In the genomic region with DNA sequence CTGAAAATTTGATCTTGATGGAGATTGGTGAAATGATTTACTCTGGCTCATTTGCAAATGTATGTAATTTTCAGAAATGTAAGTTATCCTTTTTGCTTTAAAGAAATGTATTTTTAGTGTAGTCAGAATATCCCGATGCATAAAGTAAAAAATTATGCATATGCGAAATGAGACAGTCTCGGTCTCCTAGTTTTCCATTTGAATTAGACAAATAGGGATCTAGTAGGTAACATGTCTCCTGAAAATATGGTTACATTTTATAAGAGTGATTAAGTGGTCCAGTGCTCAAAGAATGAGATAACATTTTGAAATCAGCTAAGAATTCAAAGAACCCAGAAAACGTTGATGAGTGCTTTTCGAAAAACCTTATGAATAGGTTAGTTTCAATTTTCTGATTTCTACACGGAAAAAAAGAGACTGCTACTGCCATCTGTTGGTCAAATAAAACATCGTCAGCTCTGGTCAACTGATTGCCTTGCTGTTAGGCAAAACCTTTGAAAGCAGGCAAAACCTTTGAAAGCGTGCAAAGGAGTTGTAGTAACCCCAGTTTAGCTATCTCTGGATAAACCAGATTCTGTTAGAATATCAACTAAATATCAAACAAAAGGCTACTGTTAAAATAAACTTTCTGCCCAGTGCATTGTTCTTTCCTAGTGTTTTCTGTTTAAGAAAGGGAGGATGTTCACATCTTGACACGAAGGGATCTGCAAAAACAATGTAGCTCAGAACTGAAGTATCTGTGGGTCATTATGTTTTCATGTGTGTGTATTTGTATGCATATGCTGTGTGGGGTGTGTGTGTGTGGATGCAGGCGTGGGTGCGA, we compare ENCODE assay signal across 8 cellular contexts. TPM values are rescaled to one million over a fixed set of nuclear protein-coding genes. Genes with fewer than 3 reads are reported as not detected.
DNase-seq lines count a peak whose midpoint lies in the region; ATAC-seq, FAIRE-seq and TF ChIP-seq lines count a peak whose summit lies in the region.

No MANE protein-coding gene starts in this region.

- H3K4me1 ChIP-seq in foreskin keratinocyte: peaks cover 5% of the 10 kb centered on the region

- no peak overlapping the region for H3K27ac ChIP-seq in CD4-positive, alpha-beta T cell (ENCODE audit: low read depth, low read length)
- peak overlapping the region; percentile 54 for H3K27ac ChIP-seq in foreskin keratinocyte

- no peaks in the 10 kb centered on the region for H3K27me3 ChIP-seq in CD4-positive, alpha-beta T cell (ENCODE audit: control insufficient read depth, insufficient read depth, low read length)
- H3K27me3 ChIP-seq in foreskin keratinocyte: no peaks in the 10 kb centered on the region

- H3K27ac Mint-ChIP-seq in CD4-positive, alpha-beta T cell: no peak overlapping the region
- H3K27ac Mint-ChIP-seq in activated CD4-positive, alpha-beta T cell treated with anti-CD3 and anti-CD28 coated beads, Interleukin-2, amount 10 ng/mL, durations not matched to agents 24 days and 14 days: no peak overlapping the region

- peaks cover 30% of the 10 kb centered on the region for H3K27me3 Mint-ChIP-seq in CD4-positive, alpha-beta T cell
- H3K27me3 Mint-ChIP-seq in activated CD4-positive, alpha-beta T cell treated with anti-CD3 and anti-CD28 coated beads, Interleukin-2, amount 10 ng/mL, durations not matched to agents 24 days and 14 days: peaks cover 5% of the 10 kb centered on the region

- CTCF ChIA-PET in CD4-positive, alpha-beta T cell (lab: Charles Lee): interaction anchor here (1.1 to 1.7 kb wide), 2 partner anchors 9 to 11 kb away, joined by 4 read pairs; no protein-coding TSS in a partner anchor

- peak; percentile 34 for ATAC-seq in CD4-positive, alpha-beta T cell (ENCODE audit: poor library complexity)
- peak; percentile 92 for ATAC-seq in HG02884 (IDR thresholded peaks at IDR 0.05; ENCODE audit: unreplicated experiment)
- peak; percentile 65 for ATAC-seq in foreskin keratinocyte
- no peak for ATAC-seq in HG03097 (IDR thresholded peaks at IDR 0.05; ENCODE audit: low FRiP score, unreplicated experiment)

- no peaks in the 10 kb centered on the region for H3K9me3 ChIP-seq in CD4-positive, alpha-beta T cell (ENCODE audit: control insufficient read depth, low read length)

- no peaks in the 10 kb centered on the region for H3K9me3 Mint-ChIP-seq in CD4-positive, alpha-beta T cell
- H3K9me3 Mint-ChIP-seq in activated CD4-positive, alpha-beta T cell treated with anti-CD3 and anti-CD28 coated beads, Interleukin-2, amount 10 ng/mL, durations not matched to agents 24 days and 14 days: no peaks in the 10 kb centered on the region

- no peaks in the 10 kb centered on the region for H3K36me3 Mint-ChIP-seq in CD4-positive, alpha-beta T cell (ENCODE audit: low read depth)
- H3K36me3 Mint-ChIP-seq in activated CD4-positive, alpha-beta T cell treated with anti-CD3 and anti-CD28 coated beads, Interleukin-2, amount 10 ng/mL, durations not matched to agents 24 days and 14 days (ENCODE audit: low read depth): no peaks in the 10 kb centered on the region

- FAIRE-seq in GM18507 (lab: Jason Lieb, UNC): peak; percentile 72

- peak in 2 of 10 experiments; percentile 1 to 2 for DNase-seq in CD4-positive, alpha-beta T cell
- DNase-seq in GM18507 (ENCODE audit: extremely low spot score, insufficient read length, low read depth): no peak
- peak; percentile 17 for DNase-seq in NCI-H1694 (lab: John Stamatoyannopoulos, UW)
- DNase-seq in activated CD4-positive, alpha-beta T cell treated with anti-CD3 and anti-CD28 coated beads, Interleukin-2, amount 10 ng/mL, durations not matched to agents 24 days and 14 days: peak; percentile 83
- DNase-seq in foreskin keratinocyte: peak in 1 of 2 donors; percentile 35
- DNase-seq in pons (ENCODE audit: low spot score): peak; percentile 83

- intact Hi-C loops in CD4-positive, alpha-beta T cell (cut with DNase I, micrococcal nuclease): loop anchor here (10.0 kb wide), 1 partner anchor 393 kb away; no protein-coding TSS in a partner anchor
- intact Hi-C loops in activated CD4-positive, alpha-beta T cell treated with anti-CD3 and anti-CD28 coated beads, Interleukin-2, amount 10 ng/mL, durations not matched to agents 24 days and 14 days (cut with micrococcal nuclease): loop anchor here (1.0 kb wide), 2 partner anchors 198 to 394 kb away; no protein-coding TSS in a partner anchor

- POLR2A ChIA-PET in CD4-positive, alpha-beta T cell (lab: Charles Lee): interaction anchor here (0.9 kb wide), 1 partner anchor 19 kb away, joined by 3 read pairs; no protein-coding TSS in a partner anchor

- H3K4me1 Mint-ChIP-seq in CD4-positive, alpha-beta T cell (ENCODE audit: low read depth): peaks cover 4% of the 10 kb centered on the region
- peaks cover 2% of the 10 kb centered on the region for H3K4me1 Mint-ChIP-seq in activated CD4-positive, alpha-beta T cell treated with anti-CD3 and anti-CD28 coated beads, Interleukin-2, amount 10 ng/mL, durations not matched to agents 24 days and 14 days

- no peak overlapping the region for H3K4me3 Mint-ChIP-seq in CD4-positive, alpha-beta T cell
- peak overlapping the region; percentile 30 for H3K4me3 Mint-ChIP-seq in activated CD4-positive, alpha-beta T cell treated with anti-CD3 and anti-CD28 coated beads, Interleukin-2, amount 10 ng/mL, durations not matched to agents 24 days and 14 days

- peak; percentile 76 for TF ChIP-seq CTCF in CD4-positive, alpha-beta T cell (IDR thresholded peaks at IDR 0.05)
- TF ChIP-seq CTCF in foreskin keratinocyte (conservative IDR thresholded peaks at IDR 0.05): peak; percentile 72

RNA-seq across cellular contexts. Expression of a gene that starts 59.3 kb away (rescaled TPM):
- 10 to 100 TPM; 24.7 to 31.5 TPM for total RNA-seq in CD4-positive, alpha-beta T cell
- 25.3 and 27.2 TPM in 2 replicates for total RNA-seq in activated CD4-positive, alpha-beta T cell treated with anti-CD3 and anti-CD28 coated beads, Interleukin-2, amount 10 ng/mL, durations not matched to agents 24 days and 14 days
- total RNA-seq in foreskin keratinocyte: 50.7 and 56.4 TPM in 2 replicates
- polyA plus RNA-seq in foreskin keratinocyte: 28.2 and 37.7 TPM in 2 replicates
